ENCODE assay signal across 22 cellular contexts in genomic region chr11:34929794-34930763, GRCh38. TPM values are rescaled to one million over a fixed set of nuclear protein-coding genes. Genes with fewer than 3 reads are reported as not detected.
DNase-seq lines count a peak whose midpoint lies in the region; ATAC-seq, FAIRE-seq and TF ChIP-seq lines count a peak whose summit lies in the region.
"Had no signal": no experiment of that assay in that cellular context is flagged by ENCODE, and none has a peak within 500 bp of the region (broad histone marks: within the 10 kb centered on the region; RNA-seq: fewer than 3 reads in every experiment).

No MANE protein-coding gene starts in this region.

- 57 to 79% (median 67%) methylated on average over 11 of the region's 11 CpGs for WGBS in small intestine, 3 donors

- H3K27ac Mint-ChIP-seq in GM23338: peak overlapping the region; percentile 12
- no peak overlapping the region for H3K27ac Mint-ChIP-seq in stimulated activated memory B cell treated with anti-CD40 and anti-IgM and Interleukin-4, amounts not matched to agents 10 μg/mL and 1 μg/mL and 100 μg/mL, for 72 hours
- H3K27ac Mint-ChIP-seq: activated CD4-positive, alpha-beta T cell treated with anti-CD3 and anti-CD28 coated beads, Interleukin-2, amount 10 ng/mL, durations not matched to agents 7 days and 5 days had no signal

- H3K27me3 Mint-ChIP-seq in GM23338 (ENCODE audit: insufficient read depth, low read depth, poor library complexity): peaks cover 4% of the 10 kb centered on the region
- H3K27me3 Mint-ChIP-seq in stimulated activated memory B cell treated with anti-CD40 and anti-IgM and Interleukin-4, amounts not matched to agents 10 μg/mL and 1 μg/mL and 100 μg/mL, for 72 hours: no peaks in the 10 kb centered on the region
- H3K27me3 Mint-ChIP-seq: activated CD4-positive, alpha-beta T cell treated with anti-CD3 and anti-CD28 coated beads, Interleukin-2, amount 10 ng/mL, durations not matched to agents 7 days and 5 days; IgD-negative memory B cell had no signal

- no peak for FAIRE-seq in small intestine (lab: Jason Lieb, UNC)
- FAIRE-seq: GM19239 had no signal

- no peak overlapping the region for H3K4me3 Mint-ChIP-seq in GM23338
- H3K4me3 Mint-ChIP-seq in stimulated activated memory B cell treated with anti-CD40 and anti-IgM and Interleukin-4, amounts not matched to agents 10 μg/mL and 1 μg/mL and 100 μg/mL, for 72 hours: no peak overlapping the region
- H3K4me3 Mint-ChIP-seq: activated CD4-positive, alpha-beta T cell treated with anti-CD3 and anti-CD28 coated beads, Interleukin-2, amount 10 ng/mL, durations not matched to agents 7 days and 5 days; IgD-negative memory B cell had no signal

- DNase-seq in GM23338 (ENCODE audit: low spot score): no peak
- peak; percentile 47 for DNase-seq in NCI-H69 (lab: John Stamatoyannopoulos, UW)
- DNase-seq in islet precursor cell: peak; percentile 60
- peak; percentile 73 for DNase-seq in small intestine
- no peak for DNase-seq in activated gamma-delta T cell treated with Interleukin-2 at 50 U/mL for 16 hours
- no peak for DNase-seq in NCI-H1092 (lab: John Stamatoyannopoulos, UW)
- DNase-seq: activated CD4-positive, alpha-beta T cell treated with anti-CD3 and anti-CD28 coated beads, Interleukin-2, amount 10 ng/mL, durations not matched to agents 7 days and 5 days; activated CD8-positive, alpha-beta memory T cell treated with anti-CD3 and anti-CD28 coated beads, Interleukin-2, amount 50 U/mL, for 48 hours; activated effector memory CD4-positive, alpha-beta T cell treated with anti-CD3 and anti-CD28 coated beads, Interleukin-2, amount 50 U/mL, for 16 hours; amygdala; caudate nucleus; foreskin keratinocyte; GDM1; NCI-H187 treated with DMSO at 0.1 percent for 48 hours; NCI-H345; stimulated activated CD4-positive, alpha-beta T cell treated with anti-CD3 and anti-CD28 coated beads, Interleukin-12 subunit alpha, Interleukin-12 subunit beta, amount 100 ng/mL, for 4 hours; stimulated activated CD8-positive, alpha-beta memory T cell treated with anti-CD3 and anti-CD28 coated beads, Interleukin-4, amount 100 ng/mL, for 48 hours had no signal

- H2AFZ ChIP-seq in GM23338: no peak overlapping the region

- no peaks in the 10 kb centered on the region for H3K9me3 Mint-ChIP-seq in GM23338
- H3K9me3 Mint-ChIP-seq in stimulated activated memory B cell treated with anti-CD40 and anti-IgM and Interleukin-4, amounts not matched to agents 10 μg/mL and 1 μg/mL and 100 μg/mL, for 72 hours: no peaks in the 10 kb centered on the region
- H3K9me3 Mint-ChIP-seq: activated CD4-positive, alpha-beta T cell treated with anti-CD3 and anti-CD28 coated beads, Interleukin-2, amount 10 ng/mL, durations not matched to agents 7 days and 5 days; IgD-negative memory B cell had no signal

- no peaks in the 10 kb centered on the region for H3K9me2 ChIP-seq in GM23338 (ENCODE audit: insufficient read depth)

- no peak overlapping the region for H3K4me2 ChIP-seq in GM23338

- no peaks in the 10 kb centered on the region for H3K36me3 Mint-ChIP-seq in GM23338 (ENCODE audit: low read depth)
- peaks cover 27% of the 10 kb centered on the region for H3K36me3 Mint-ChIP-seq in stimulated activated memory B cell treated with anti-CD40 and anti-IgM and Interleukin-4, amounts not matched to agents 10 μg/mL and 1 μg/mL and 100 μg/mL, for 72 hours

- H3K27me3 ChIP-seq in GM23338 (ENCODE audit: insufficient read depth): no peaks in the 10 kb centered on the region
- H3K27me3 ChIP-seq in small intestine (ENCODE audit: control insufficient read depth in 2 of 2, insufficient read depth in 2 of 2, low read length in 2 of 2): no peaks in the 10 kb centered on the region
- H3K27me3 ChIP-seq: foreskin keratinocyte had no signal

- no peaks in the 10 kb centered on the region for H3K36me3 ChIP-seq in GM23338 (ENCODE audit: insufficient read depth)
- peaks cover 0 to 6% of the 10 kb centered on the region in 2 donors for H3K36me3 ChIP-seq in small intestine (ENCODE audit: control insufficient read depth in 2 of 2, insufficient read depth in 2 of 2, low read length in 2 of 2)

- H3F3A ChIP-seq in GM23338 (replicated peaks; ENCODE audit: low read depth): no peaks in the 10 kb centered on the region

- H3K9me3 ChIP-seq in small intestine (ENCODE audit: control insufficient read depth, low read depth): no peaks in the 10 kb centered on the region
- H3K9me3 ChIP-seq: HAP-1 had no signal

- H3K4me3 ChIP-seq in GM23338: no peak overlapping the region
- no peak overlapping the region for H3K4me3 ChIP-seq in small intestine (ENCODE audit: low read depth in 1 of 2, low read length in 2 of 2)
- H3K4me3 ChIP-seq: HAP-1 had no signal

- H3K79me2 ChIP-seq in GM23338 (replicated peaks; ENCODE audit: insufficient read depth): peaks cover 63% of the 10 kb centered on the region

- no peak overlapping the region for H3K27ac ChIP-seq in GM23338 (ENCODE audit: low read depth)
- no peak overlapping the region for H3K27ac ChIP-seq in small intestine (ENCODE audit: low read depth in 1 of 2, low read length in 1 of 2)
- H3K27ac ChIP-seq: foreskin keratinocyte, RWPE1 had no signal

- no peak for TF ChIP-seq CTCF in GM23338 (conservative IDR thresholded peaks at IDR 0.05; ENCODE audit: low read depth in 2 of 2)

- peaks cover 24% of the 10 kb centered on the region for H3K4me1 Mint-ChIP-seq in GM23338
- H3K4me1 Mint-ChIP-seq in stimulated activated memory B cell treated with anti-CD40 and anti-IgM and Interleukin-4, amounts not matched to agents 10 μg/mL and 1 μg/mL and 100 μg/mL, for 72 hours: peaks cover 18% of the 10 kb centered on the region

- peaks cover 14% of the 10 kb centered on the region for H3K4me1 ChIP-seq in GM23338 (ENCODE audit: insufficient read depth)
- H3K4me1 ChIP-seq in small intestine (ENCODE audit: control insufficient read depth in 2 of 2, insufficient read depth in 1 of 2, low read depth in 1 of 2, low read length in 1 of 2): peaks cover 3 to 5% of the 10 kb centered on the region in 2 donors

- peaks cover 14% of the 10 kb centered on the region; the same call in 1 of the 2 replicates for H4K20me1 ChIP-seq in GM23338 (replicated peaks; ENCODE audit: insufficient read depth)

- no peak for ATAC-seq in GM23338
- no peak for ATAC-seq in stimulated activated memory B cell treated with anti-CD40 and anti-IgM and Interleukin-4, amounts not matched to agents 10 μg/mL and 1 μg/mL and 100 μg/mL, for 72 hours
- ATAC-seq: foreskin keratinocyte had no signal

TF ChIP-seq in GM23338, 12 proteins besides CTCF, POLR2A, EP300 and RAD21 (continues in another document):
- TF ChIP-seq STAT1 (IDR thresholded peaks at IDR 0.05; ENCODE audit: unreplicated experiment) (no peak), JUNB (IDR thresholded peaks at IDR 0.05; ENCODE audit: unreplicated experiment) (no peak), ETS1 (IDR thresholded peaks at IDR 0.05) (no peak)

RNA-seq across cellular contexts. Expression of gene PDHX, which starts 13.7 kb away (rescaled TPM):
- 36.9 and 38.3 TPM in 2 replicates for total RNA-seq in GM23338 (2014; rRNA removed; shearing (Covaris generic))
- 29.5 and 40.2 TPM in 2 replicates for polyA plus RNA-seq in GM23338 (2016; fragmentation: Nextera tagmentation; extraction: Ambion mirVana)
- polyA plus RNA-seq in small intestine: 10 to 100 TPM; 15.7 to 29.0 (median 26.8) TPM

RNA-seq across cellular contexts. Expression of gene APIP, which starts 13.9 kb away (rescaled TPM):
- total RNA-seq in GM23338 (2014; rRNA removed; shearing (Covaris generic)): 35.7 and 37.5 TPM in 2 replicates
- 42.9 and 50.3 TPM in 2 replicates for polyA plus RNA-seq in GM23338 (2016; fragmentation: Nextera tagmentation; extraction: Ambion mirVana)
- 10 to 100 TPM; 25.4 to 36.2 (median 34.7) TPM for polyA plus RNA-seq in small intestine

Comparison
In these comparisons a context has a peak if more than half of its experiments do, and no peak if none do; other contexts are left out.
1. DNase-seq: peak in NCI-H69 (single experiment), islet precursor cell (single experiment) and small intestine (single experiment); none in GM23338 (single experiment), activated gamma-delta T cell treated with Interleukin-2 at 50 U/mL for 16 hours (single experiment) and NCI-H1092 (single experiment).